In genomic region chr2:11371099-11371937, GRCh38 we compare ENCODE assay signal across 21 cellular contexts. TPM values are rescaled to one million over a fixed set of nuclear protein-coding genes. Genes with fewer than 3 reads are reported as not detected.
DNase-seq lines count a peak whose midpoint lies in the region; ATAC-seq and TF ChIP-seq lines count a peak whose summit lies in the region.
"Had no signal": no experiment of that assay in that cellular context is flagged by ENCODE, and none has a peak within 500 bp of the region (broad histone marks: within the 10 kb centered on the region; RNA-seq: fewer than 3 reads in every experiment).

No MANE protein-coding gene starts in this region.

- no peak overlapping the region for H3K4me3 Mint-ChIP-seq in osteocyte (ENCODE audit: unreplicated experiment)
- H3K4me3 Mint-ChIP-seq: CD8-positive, alpha-beta T cell; naive thymus-derived CD4-positive, alpha-beta T cell; stimulated activated naive CD8-positive, alpha-beta T cell treated with anti-CD3 and anti-CD28 coated beads, Interleukin-15, amount 100 ng/mL, for 72 hours had no signal

- H4K20me1 ChIP-seq in BLaER1 (no peaks in the 10 kb centered on the region), hepatocyte (ENCODE audit: insufficient read depth, poor library complexity, severe bottlenecking) (no peaks in the 10 kb centered on the region)

- peaks cover 71% of the 10 kb centered on the region for H3K4me1 Mint-ChIP-seq in osteocyte (ENCODE audit: unreplicated experiment)
- H3K4me1 Mint-ChIP-seq: naive thymus-derived CD4-positive, alpha-beta T cell; stimulated activated naive CD8-positive, alpha-beta T cell treated with anti-CD3 and anti-CD28 coated beads, Interleukin-15, amount 100 ng/mL, for 72 hours had no signal

- H3K79me2 ChIP-seq in hepatocyte: no peaks in the 10 kb centered on the region
- H3K79me2 ChIP-seq: parathyroid adenoma had no signal

- no peaks in the 10 kb centered on the region for H3K9me2 ChIP-seq in hepatocyte (replicated peaks; ENCODE audit: insufficient read depth)

- H3K27ac ChIP-seq in BLaER1 (peak overlapping the region; percentile 4; the same call in 1 of the 2 replicates), hepatocyte (peak overlapping the region; percentile 88)
- H3K27ac ChIP-seq: KMS-11, lower lobe of right lung, parathyroid adenoma had no signal

- H3K36me3 ChIP-seq in BLaER1 (no peaks in the 10 kb centered on the region), hepatocyte (replicated peaks; ENCODE audit: insufficient read depth, low read depth) (no peaks in the 10 kb centered on the region)
- H3K36me3 ChIP-seq: lower lobe of right lung had no signal

- peak overlapping the region; percentile 72 for H3K4me2 ChIP-seq in BLaER1
- H3K4me2 ChIP-seq in hepatocyte: no peak overlapping the region
- H3K4me2 ChIP-seq: KMS-11 had no signal

- no peak overlapping the region for H3K4me3 ChIP-seq in BLaER1
- H3K4me3 ChIP-seq in hepatocyte: no peak overlapping the region
- H3K4me3 ChIP-seq: lower lobe of right lung had no signal

- no peak overlapping the region for H2AFZ ChIP-seq in hepatocyte
- H2AFZ ChIP-seq: parathyroid adenoma had no signal

- H3K9me3 ChIP-seq in BLaER1: peaks cover 2% of the 10 kb centered on the region
- no peaks in the 10 kb centered on the region for H3K9me3 ChIP-seq in hepatocyte (ENCODE audit: low read depth)
- H3K9me3 ChIP-seq: lower lobe of right lung had no signal

- DNase-seq in hepatocyte (ENCODE audit: low spot score): no peak
- no peak for DNase-seq in osteocyte (ENCODE audit: extremely low spot score, unreplicated experiment)
- no peak for DNase-seq in ecto neural progenitor cell (ENCODE audit: low spot score)
- no peak for DNase-seq in stimulated activated naive CD8-positive, alpha-beta T cell treated with anti-CD3 and anti-CD28 coated beads, Interleukin-15, Interleukin-2, amounts not matched to agents 100 U/mL and 50 U/mL, for 24 hours
- DNase-seq in NCI-H146 treated with DMSO at 0.1 percent for 48 hours (lab: John Stamatoyannopoulos, UW; ENCODE audit: unreplicated experiment): no peak
- DNase-seq: ACHN; activated CD4-positive, alpha-beta T cell treated with anti-CD3 and anti-CD28 coated beads, Interleukin-2, amount 50 U/mL, for 4 hours; activated gamma-delta T cell treated with Interleukin-2 at 50 U/mL for 16 hours; amygdala; CD8-positive, alpha-beta T cell; erythroblast; naive thymus-derived CD4-positive, alpha-beta T cell; NCI-H1092; NCI-H510A; stimulated activated naive CD8-positive, alpha-beta T cell treated with anti-CD3 and anti-CD28 coated beads, Interleukin-15, amount 100 ng/mL, for 72 hours had no signal

- no peaks in the 10 kb centered on the region for H3K36me3 Mint-ChIP-seq in osteocyte (ENCODE audit: unreplicated experiment)
- H3K36me3 Mint-ChIP-seq: CD8-positive, alpha-beta T cell; naive thymus-derived CD4-positive, alpha-beta T cell had no signal

- H3K27me3 Mint-ChIP-seq in osteocyte (ENCODE audit: unreplicated experiment): no peaks in the 10 kb centered on the region
- H3K27me3 Mint-ChIP-seq: stimulated activated naive CD8-positive, alpha-beta T cell treated with anti-CD3 and anti-CD28 coated beads, Interleukin-15, amount 100 ng/mL, for 72 hours had no signal

- H3K9ac ChIP-seq in BLaER1: no peak overlapping the region
- H3K9ac ChIP-seq: KMS-11, parathyroid adenoma had no signal

- H3K27ac Mint-ChIP-seq in osteocyte (ENCODE audit: unreplicated experiment): peak overlapping the region; percentile 66
- H3K27ac Mint-ChIP-seq: CD8-positive, alpha-beta T cell; naive thymus-derived CD4-positive, alpha-beta T cell had no signal

- H3K9me3 Mint-ChIP-seq in osteocyte (ENCODE audit: unreplicated experiment): no peaks in the 10 kb centered on the region
- H3K9me3 Mint-ChIP-seq: CD8-positive, alpha-beta T cell; naive thymus-derived CD4-positive, alpha-beta T cell; stimulated activated naive CD8-positive, alpha-beta T cell treated with anti-CD3 and anti-CD28 coated beads, Interleukin-15, amount 100 ng/mL, for 72 hours had no signal

- H3K4me1 ChIP-seq in BLaER1: peaks cover 60% of the 10 kb centered on the region
- H3K4me1 ChIP-seq in hepatocyte (ENCODE audit: insufficient read depth): peaks cover 58% of the 10 kb centered on the region

- TF ChIP-seq CTCF in hepatocyte (IDR thresholded peaks at IDR 0.05; ENCODE audit: poor library complexity) (no peak), osteocyte (IDR thresholded peaks at IDR 0.05) (no peak)

- H3K27me3 ChIP-seq in BLaER1 (no peaks in the 10 kb centered on the region), hepatocyte (no peaks in the 10 kb centered on the region)

- ATAC-seq in SK-N-SH treated with all-trans-retinoic acid at 6 μM for 48 hours (peak; percentile 7; the same call in 2 of the 3 replicates), GM19455 (IDR thresholded peaks at IDR 0.05; ENCODE audit: unreplicated experiment) (no peak)
- ATAC-seq in stimulated activated naive CD8-positive, alpha-beta T cell treated with anti-CD3 and anti-CD28 coated beads, Interleukin-15, Interleukin-2, amounts not matched to agents 100 U/mL and 50 U/mL, for 24 hours: no peak
- ATAC-seq: CD8-positive, alpha-beta T cell; naive thymus-derived CD4-positive, alpha-beta T cell; stimulated activated naive CD8-positive, alpha-beta T cell treated with anti-CD3 and anti-CD28 coated beads, Interleukin-15, amount 100 ng/mL, for 72 hours had no signal

- WGBS in hepatocyte (ENCODE audit: low lambda C conversion rate, missing lambda C conversion rate): 85% methylated on average over 17 of the region's 17 CpGs

TF ChIP-seq in SK-N-SH treated with all-trans-retinoic acid at 6 μM for 48 hours, 23 proteins besides CTCF, POLR2A, EP300 and RAD21:
- TF ChIP-seq TOX (CRISPR knock-in tag; IDR thresholded peaks at IDR 0.05; ENCODE audit: borderline replicate concordance): no peak
- no peak for TF ChIP-seq RARB (CRISPR knock-in tag; IDR thresholded peaks at IDR 0.05)
- no peak for TF ChIP-seq ZC3H10 (CRISPR knock-in tag; IDR thresholded peaks at IDR 0.05)
- no peak for TF ChIP-seq ESRRG (CRISPR knock-in tag; IDR thresholded peaks at IDR 0.05)
- no peak for TF ChIP-seq PATZ1 (CRISPR knock-in tag; IDR thresholded peaks at IDR 0.05; ENCODE audit: borderline replicate concordance)
- TF ChIP-seq ZFP30 (CRISPR knock-in tag; IDR thresholded peaks at IDR 0.05): no peak
- no peak for TF ChIP-seq ISL1 (CRISPR knock-in tag; IDR thresholded peaks at IDR 0.05)
- TF ChIP-seq CSDC2 (CRISPR knock-in tag; IDR thresholded peaks at IDR 0.05): no peak

RNA-seq across cellular contexts. Expression of gene ROCK2, which starts 26.9 kb away (rescaled TPM):
- total RNA-seq in hepatocyte: 52.8 and 59.6 TPM in 2 replicates
- 30.7 and 34.5 TPM in 2 replicates for polyA plus RNA-seq in hepatocyte
- total RNA-seq in osteocyte: 49.6 and 56.4 TPM in 2 replicates
